ENCODE assay signal across 17 cellular contexts in the genomic region with DNA sequence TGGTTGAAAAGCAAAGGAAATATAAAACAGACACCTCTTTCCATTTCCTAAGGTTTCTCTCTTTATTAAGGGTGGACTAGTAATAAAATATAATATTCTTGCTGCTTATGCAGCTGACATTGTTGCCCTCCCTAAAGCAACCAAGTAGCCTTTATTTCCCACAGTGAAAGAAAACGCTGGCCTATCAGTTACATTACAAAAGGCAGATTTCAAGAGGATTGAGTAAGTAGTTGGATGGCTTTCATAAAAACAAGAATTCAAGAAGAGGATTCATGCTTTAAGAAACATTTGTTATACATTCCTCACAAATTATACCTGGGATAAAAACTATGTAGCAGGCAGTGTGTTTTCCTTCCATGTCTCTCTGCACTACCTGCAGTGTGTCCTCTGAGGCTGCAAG.
DNase-seq lines count a peak whose midpoint lies in the region; TF ChIP-seq lines count a peak whose summit lies in the region.
"Had no signal": no experiment of that assay in that cellular context is flagged by ENCODE, and none has a peak within 500 bp of the region (broad histone marks: within the 10 kb centered on the region; RNA-seq: fewer than 3 reads in every experiment).

No MANE protein-coding gene starts in this region.

- no peak overlapping the region for H3K9ac ChIP-seq in neuronal stem cell (ENCODE audit: low read depth, low read length, poor library complexity)
- H3K9ac ChIP-seq: BLaER1, GM23248 had no signal

- no peak overlapping the region for H3K4ac ChIP-seq in neuronal stem cell (ENCODE audit: low read length)

- DNase-seq in AG10803 (ENCODE audit: low read depth) (peak; percentile 15), fibroblast of gingiva (ENCODE audit: low read depth) (peak; percentile 37), hepatocyte (ENCODE audit: low spot score) (no peak), NCI-H187 (lab: John Stamatoyannopoulos, UW) (no peak), neuronal stem cell (ENCODE audit: low spot score) (no peak), iPS-NIHi7 (ENCODE audit: extremely low spot score) (no peak)
- DNase-seq: 8988T; Caco-2; CD4-positive, CD25-positive, alpha-beta regulatory T cell; CD8-positive, alpha-beta T cell; DMS153; DND-41; GM23248; H7; HCEC 1CT had no signal

- WGBS in hepatocyte (ENCODE audit: low lambda C conversion rate, missing lambda C conversion rate) = 83% methylated on average over 1 of the region's 1 CpG
- WGBS in neuronal stem cell (ENCODE audit: extremely low coverage in 2 of 2, insufficient read length in 2 of 2, insufficient replicate concordance in 1 of 2), 2 donors = no CpG with 5 or more reads among the region's 1 CpG

- H3K4me2 ChIP-seq in hepatocyte = no peak overlapping the region
- no peak overlapping the region for H3K4me2 ChIP-seq in neuronal stem cell (ENCODE audit: insufficient read depth, low read length, poor library complexity, severe bottlenecking)
- H3K4me2 ChIP-seq: BLaER1 had no signal

- no peaks in the 10 kb centered on the region for H3K9me2 ChIP-seq in hepatocyte (replicated peaks; ENCODE audit: insufficient read depth)

- H4K91ac ChIP-seq in neuronal stem cell (ENCODE audit: low read depth, low read length, poor library complexity) = no peak overlapping the region

- H2AK5ac ChIP-seq in neuronal stem cell (ENCODE audit: low read depth, low read length) = no peak overlapping the region

- H2BK120ac ChIP-seq in neuronal stem cell (ENCODE audit: low read depth, low read length) = no peak overlapping the region

- H2BK15ac ChIP-seq in neuronal stem cell (ENCODE audit: low read length) = no peak overlapping the region

- no peak overlapping the region for H2BK5ac ChIP-seq in neuronal stem cell (ENCODE audit: low read length)

- no peak overlapping the region for H2BK12ac ChIP-seq in neuronal stem cell (ENCODE audit: low read length)

- no peaks in the 10 kb centered on the region for H3K79me1 ChIP-seq in neuronal stem cell (ENCODE audit: low read depth, low read length)

- no peak overlapping the region for H3K23ac ChIP-seq in neuronal stem cell (ENCODE audit: low read depth, low read length, poor library complexity)

- no peaks in the 10 kb centered on the region for H4K20me1 ChIP-seq in hepatocyte (ENCODE audit: insufficient read depth, poor library complexity, severe bottlenecking)
- H4K20me1 ChIP-seq: BLaER1 had no signal

- H3K4me1 ChIP-seq in hepatocyte (ENCODE audit: insufficient read depth) = peaks cover 27% of the 10 kb centered on the region
- H3K4me1 ChIP-seq in neuronal stem cell (ENCODE audit: control insufficient read depth in 2 of 2, insufficient read depth in 1 of 2, low read depth in 1 of 2, low read length in 2 of 2) = peaks cover 0 to 12% of the 10 kb centered on the region in 2 donors
- H3K4me1 ChIP-seq: BLaER1 had no signal

- H2AFZ ChIP-seq in hepatocyte (no peak overlapping the region), neuronal stem cell (ENCODE audit: low read length) (no peak overlapping the region)
- H2AFZ ChIP-seq: GM23248 had no signal

- no peaks in the 10 kb centered on the region for H3K79me2 ChIP-seq in hepatocyte

- no peak overlapping the region for H4K8ac ChIP-seq in neuronal stem cell (ENCODE audit: low read depth, low read length)

- peak overlapping the region; percentile 94 for H3K27ac ChIP-seq in hepatocyte
- H3K27ac ChIP-seq in neuronal stem cell (replicated peaks; ENCODE audit: low read length) = no peak overlapping the region
- H3K27ac ChIP-seq: BLaER1, C4-2B, GM23248 had no signal

- H3K9me3 ChIP-seq in hepatocyte (ENCODE audit: low read depth) = no peaks in the 10 kb centered on the region
- no peaks in the 10 kb centered on the region for H3K9me3 ChIP-seq in neuronal stem cell (replicated peaks in 1 of 2; ENCODE audit: control insufficient read depth in 2 of 2, insufficient read depth in 1 of 2, low read depth in 1 of 2, low read length in 2 of 2)
- H3K9me3 ChIP-seq: BLaER1, Caco-2 had no signal

- H3K27me3 ChIP-seq in hepatocyte (no peaks in the 10 kb centered on the region), neuronal stem cell (ENCODE audit: control insufficient read depth in 3 of 3, insufficient read depth in 3 of 3, low read depth in 1 of 3, low read length in 3 of 3) (no peaks in the 10 kb centered on the region)
- H3K27me3 ChIP-seq: BLaER1 had no signal

- no peak for TF ChIP-seq CTCF in AG10803 (conservative IDR thresholded peaks at IDR 0.05; ENCODE audit: low read length)
- no peak for TF ChIP-seq CTCF in hepatocyte (IDR thresholded peaks at IDR 0.05; ENCODE audit: poor library complexity)

- no peak overlapping the region for H3K14ac ChIP-seq in neuronal stem cell (ENCODE audit: low read length)

- H3K4me3 ChIP-seq in AG10803 (ENCODE audit: low read length) = no peak overlapping the region
- no peak overlapping the region for H3K4me3 ChIP-seq in hepatocyte
- no peak overlapping the region for H3K4me3 ChIP-seq in neuronal stem cell (ENCODE audit: low read length in 2 of 2)
- H3K4me3 ChIP-seq: BLaER1, GM23248 had no signal

- H3K18ac ChIP-seq in neuronal stem cell (ENCODE audit: low read length) = no peak overlapping the region

- H3K36me3 ChIP-seq in hepatocyte (replicated peaks; ENCODE audit: insufficient read depth, low read depth) (no peaks in the 10 kb centered on the region), neuronal stem cell (replicated peaks in 1 of 2; ENCODE audit: control insufficient read depth in 2 of 2, insufficient read depth in 2 of 2, low read length in 2 of 2) (peaks cover 0 to 13% of the 10 kb centered on the region in 2 donors)
- H3K36me3 ChIP-seq: BLaER1 had no signal

Comparison
In these comparisons a context has a peak if more than half of its experiments do, and no peak if none do; other contexts are left out.
1. DNase-seq: peak in AG10803 (single experiment) and fibroblast of gingiva (single experiment); none in hepatocyte (single experiment), NCI-H187 (0 of 2), neuronal stem cell (single experiment) and iPS-NIHi7 (single experiment).